In genomic region chr2:59398081-59398480, GRCh38 we compare ENCODE assay signal across 22 cellular contexts.
"Had no signal": no experiment of that assay in that cellular context is flagged by ENCODE, and none has a peak within 500 bp of the region (broad histone marks: within the 10 kb centered on the region; RNA-seq: fewer than 3 reads in every experiment).

No MANE protein-coding gene starts in this region.

- H3K4me3 Mint-ChIP-seq: activated CD4-positive, alpha-beta memory T cell treated with anti-CD3 and anti-CD28 coated beads, Interleukin-2, amount 10 ng/mL, durations not matched to agents 7 days and 5 days; activated CD4-positive, alpha-beta T cell treated with anti-CD3 and anti-CD28 coated beads, Interleukin-2, amount 10 ng/mL, durations not matched to agents 24 days and 14 days; activated CD8-positive, alpha-beta memory T cell treated with anti-CD3 and anti-CD28 coated beads, Interleukin-2, amount 10 ng/mL, durations not matched to agents 7 days and 5 days; activated naive CD4-positive, alpha-beta T cell treated with anti-CD3 and anti-CD28 coated beads, Interleukin-2, amount 50 U/mL, for 24 hours; brain; memory B cell; nephron progenitor cell; stimulated activated naive CD8-positive, alpha-beta T cell treated with anti-CD3 and anti-CD28 coated beads, Interleukin-15, Interleukin-2, amounts not matched to agents 100 ng/mL and 50 ng/mL, for 24 hours had no signal

- H3K4me1 Mint-ChIP-seq: activated CD4-positive, alpha-beta memory T cell treated with anti-CD3 and anti-CD28 coated beads, Interleukin-2, amount 10 ng/mL, durations not matched to agents 7 days and 5 days; activated CD4-positive, alpha-beta T cell treated with anti-CD3 and anti-CD28 coated beads, Interleukin-2, amount 10 ng/mL, durations not matched to agents 24 days and 14 days; activated CD8-positive, alpha-beta memory T cell treated with anti-CD3 and anti-CD28 coated beads, Interleukin-2, amount 10 ng/mL, durations not matched to agents 7 days and 5 days; activated naive CD4-positive, alpha-beta T cell treated with anti-CD3 and anti-CD28 coated beads, Interleukin-2, amount 50 U/mL, for 24 hours; brain; memory B cell; nephron progenitor cell had no signal

- H3K9me3 ChIP-seq: thyroid gland had no signal

- ATAC-seq: activated CD4-positive, CD25-positive, alpha-beta regulatory T cell treated with anti-CD3 and anti-CD28 coated beads, Interleukin-2, amount 50 U/mL, for 24 hours; activated CD8-positive, alpha-beta memory T cell treated with anti-CD3 and anti-CD28 coated beads, Interleukin-2, amount 10 ng/mL, durations not matched to agents 7 days and 5 days; heart left ventricle; left colon; right cardiac atrium had no signal

- H3K4me3 ChIP-seq: heart left ventricle, thyroid gland had no signal

- H3K79me2 ChIP-seq: parathyroid adenoma had no signal

- H3K36me3 Mint-ChIP-seq: activated CD8-positive, alpha-beta memory T cell treated with anti-CD3 and anti-CD28 coated beads, Interleukin-2, amount 10 ng/mL, durations not matched to agents 7 days and 5 days; activated naive CD4-positive, alpha-beta T cell treated with anti-CD3 and anti-CD28 coated beads, Interleukin-2, amount 50 U/mL, for 24 hours; brain; memory B cell had no signal

- H2AFZ ChIP-seq: parathyroid adenoma had no signal

- H3K27me3 ChIP-seq: heart left ventricle, thyroid gland had no signal

- DNase-seq: activated CD4-positive, alpha-beta memory T cell treated with anti-CD3 and anti-CD28 coated beads, Interleukin-2, amount 10 ng/mL, durations not matched to agents 7 days and 5 days; activated CD4-positive, alpha-beta T cell treated with anti-CD3 and anti-CD28 coated beads, Interleukin-2, amount 10 ng/mL, durations not matched to agents 24 days and 14 days; activated CD8-positive, alpha-beta memory T cell treated with anti-CD3 and anti-CD28 coated beads, Interleukin-2, amount 10 ng/mL, durations not matched to agents 7 days and 5 days; activated gamma-delta T cell; activated T-cell treated with anti-CD3 and anti-CD28 coated beads for 4 hours; anterior cingulate cortex; heart left ventricle; islet precursor cell; left colon; nephron progenitor cell; right cardiac atrium; stimulated activated CD4-positive, alpha-beta T cell treated with anti-CD3 and anti-CD28 coated beads, Interleukin-12 subunit alpha, Interleukin-12 subunit beta, amount 100 ng/mL, for 4 hours; substantia nigra; thyroid gland had no signal

- H3K27ac Mint-ChIP-seq: activated CD4-positive, alpha-beta memory T cell treated with anti-CD3 and anti-CD28 coated beads, Interleukin-2, amount 10 ng/mL, durations not matched to agents 7 days and 5 days; activated CD4-positive, alpha-beta T cell treated with anti-CD3 and anti-CD28 coated beads, Interleukin-2, amount 10 ng/mL, durations not matched to agents 24 days and 14 days; activated CD8-positive, alpha-beta memory T cell treated with anti-CD3 and anti-CD28 coated beads, Interleukin-2, amount 10 ng/mL, durations not matched to agents 7 days and 5 days; activated naive CD4-positive, alpha-beta T cell treated with anti-CD3 and anti-CD28 coated beads, Interleukin-2, amount 50 U/mL, for 24 hours; brain; memory B cell; nephron progenitor cell; stimulated activated naive CD8-positive, alpha-beta T cell treated with anti-CD3 and anti-CD28 coated beads, Interleukin-15, Interleukin-2, amounts not matched to agents 100 ng/mL and 50 ng/mL, for 24 hours had no signal

- H3K27ac ChIP-seq: epithelial cell of prostate, heart left ventricle, parathyroid adenoma, thyroid gland, VCaP had no signal

- H3K9me3 Mint-ChIP-seq: activated CD4-positive, alpha-beta T cell treated with anti-CD3 and anti-CD28 coated beads, Interleukin-2, amount 10 ng/mL, durations not matched to agents 24 days and 14 days; memory B cell had no signal

- H3K4me1 ChIP-seq: heart left ventricle, parathyroid adenoma, thyroid gland had no signal

- H3K27me3 Mint-ChIP-seq: activated CD4-positive, alpha-beta memory T cell treated with anti-CD3 and anti-CD28 coated beads, Interleukin-2, amount 10 ng/mL, durations not matched to agents 7 days and 5 days; activated CD4-positive, alpha-beta T cell treated with anti-CD3 and anti-CD28 coated beads, Interleukin-2, amount 10 ng/mL, durations not matched to agents 24 days and 14 days; activated CD8-positive, alpha-beta memory T cell treated with anti-CD3 and anti-CD28 coated beads, Interleukin-2, amount 10 ng/mL, durations not matched to agents 7 days and 5 days; activated naive CD4-positive, alpha-beta T cell treated with anti-CD3 and anti-CD28 coated beads, Interleukin-2, amount 50 U/mL, for 24 hours; stimulated activated naive CD8-positive, alpha-beta T cell treated with anti-CD3 and anti-CD28 coated beads, Interleukin-15, Interleukin-2, amounts not matched to agents 100 ng/mL and 50 ng/mL, for 24 hours had no signal

- H3K9ac ChIP-seq: parathyroid adenoma had no signal

- H3K36me3 ChIP-seq: heart left ventricle, thyroid gland had no signal
